ENCODE assay signal across 12 cellular contexts in the genomic region with DNA sequence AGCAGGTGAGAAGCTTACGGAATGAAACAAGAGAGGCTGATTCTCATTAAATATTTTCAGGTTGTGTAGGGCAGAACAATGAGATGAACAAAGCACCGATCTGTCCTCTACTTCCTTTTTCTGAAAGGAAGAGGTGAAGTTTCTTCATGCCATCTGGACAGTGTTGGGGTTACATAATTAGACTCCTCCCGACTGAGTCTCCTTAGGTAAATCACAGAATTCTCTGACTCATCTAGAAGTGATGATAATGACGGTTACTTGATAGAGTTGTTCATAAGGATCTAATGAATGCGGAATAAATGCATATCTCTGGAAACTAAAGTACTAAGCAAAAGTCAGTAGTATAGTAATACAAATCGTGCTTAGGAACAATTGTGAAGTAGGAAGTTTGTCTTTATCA. TPM values are rescaled to one million over a fixed set of nuclear protein-coding genes. Genes with fewer than 3 reads are reported as not detected.
DNase-seq lines count a peak whose midpoint lies in the region; ATAC-seq and TF ChIP-seq lines count a peak whose summit lies in the region.
"Had no signal": no experiment of that assay in that cellular context is flagged by ENCODE, and none has a peak within 500 bp of the region (broad histone marks: within the 10 kb centered on the region; RNA-seq: fewer than 3 reads in every experiment).

No MANE protein-coding gene starts in this region.

- WGBS in body of pancreas, 2 donors, result 78 to 89% methylated on average over 6 of the region's 6 CpGs

- DNase-seq in NOMO-1 treated with dmso at 0.1 percent for 144 hours (lab: John Stamatoyannopoulos, UW; ENCODE audit: unreplicated experiment) (peak; percentile 76), germinal center (ENCODE audit: low spot score) (peak; percentile 24), NCI-H1694 (lab: John Stamatoyannopoulos, UW) (no peak), body of pancreas (no peak)
- DNase-seq in activated effector memory CD4-positive, alpha-beta T cell treated with Interleukin-2 at 50 U/mL for 16 hours, result no peak
- DNase-seq: activated gamma-delta T cell treated with Interleukin-2 at 50 U/mL for 16 hours; NCI-H1417 treated with DMSO at 0.1 percent for 48 hours; PC-3; stimulated activated naive CD8-positive, alpha-beta T cell treated with anti-CD3 and anti-CD28 coated beads, Interleukin-15, Interleukin-2, amounts not matched to agents 100 U/mL and 50 U/mL, for 24 hours had no signal

- TF ChIP-seq CTCF in body of pancreas (IDR thresholded peaks at IDR 0.05), result no peak

- H3K4me3 ChIP-seq in GM08714 (ENCODE audit: low read length) (peak overlapping the region; percentile 53; the same call in 1 of the 2 replicates), body of pancreas (no peak overlapping the region)

- no peaks in the 10 kb centered on the region for H3K9me3 ChIP-seq in body of pancreas

- intact Hi-C loops in body of pancreas (cut with DNase I), result no loop called here

- no peak overlapping the region for H3K27ac ChIP-seq in body of pancreas

- no peak for TF ChIP-seq POLR2A in body of pancreas (IDR thresholded peaks at IDR 0.05)

- H3K36me3 ChIP-seq in body of pancreas (replicated peaks in 1 of 2; ENCODE audit: insufficient read depth in 1 of 2, low read depth in 2 of 2), result no peaks in the 10 kb centered on the region

- no peaks in the 10 kb centered on the region for H3K27me3 ChIP-seq in body of pancreas

- peaks cover 28% of the 10 kb centered on the region for H3K4me1 ChIP-seq in body of pancreas

- peak; percentile 73 for ATAC-seq in GM21737 (IDR thresholded peaks at IDR 0.05; ENCODE audit: unreplicated experiment)
- ATAC-seq in GM21528 (IDR thresholded peaks at IDR 0.05; ENCODE audit: low FRiP score, unreplicated experiment), result no peak
- ATAC-seq in body of pancreas, result no peak
- ATAC-seq: PC-3; stimulated activated naive CD8-positive, alpha-beta T cell treated with anti-CD3 and anti-CD28 coated beads, Interleukin-15, Interleukin-2, amounts not matched to agents 100 U/mL and 50 U/mL, for 24 hours had no signal

RNA-seq across cellular contexts. Expression of a gene that starts 21.2 kb away (rescaled TPM):
- total RNA-seq in body of pancreas, result 10 to 100 TPM; 10.5 to 13.0 TPM

Comparison
In these comparisons a context has a peak if more than half of its experiments do, and no peak if none do; other contexts are left out.
1. DNase-seq: peak in NOMO-1 treated with dmso at 0.1 percent for 144 hours (single experiment) and germinal center (single experiment); none in NCI-H1694 (single experiment), activated effector memory CD4-positive, alpha-beta T cell treated with Interleukin-2 at 50 U/mL for 16 hours (single experiment) and body of pancreas (0 of 4).